ENCODE assay signal across 10 cellular contexts in genomic region chr4:5433196-5433595, GRCh38.
"Had no signal": no experiment of that assay in that cellular context is flagged by ENCODE, and none has a peak within 500 bp of the region (broad histone marks: within the 10 kb centered on the region; RNA-seq: fewer than 3 reads in every experiment).

No MANE protein-coding gene starts in this region.

- H3K27ac ChIP-seq: GM23248, HL-60 had no signal

- H3K4me3 Mint-ChIP-seq: HFFc6, IgD-negative memory B cell had no signal

- ATAC-seq: HCT116, HepG2 had no signal

- H3K36me3 Mint-ChIP-seq: IgD-negative memory B cell had no signal

- H3K9ac ChIP-seq: GM23248 had no signal

- H3K36me3 ChIP-seq: HAP-1 had no signal

- H3K9me3 ChIP-seq: HAP-1 had no signal

- H3K4me1 Mint-ChIP-seq: IgD-negative memory B cell had no signal

- DNase-seq: GM23248, GOT3, H7, HFFc6, KBM-7 had no signal

- H3K27ac Mint-ChIP-seq: HFFc6, IgD-negative memory B cell had no signal

- H3K27me3 Mint-ChIP-seq: IgD-negative memory B cell had no signal

- H3K4me3 ChIP-seq: GM23248, HAP-1 had no signal

- H3K4me1 ChIP-seq: HAP-1 had no signal
